In the genomic region with DNA sequence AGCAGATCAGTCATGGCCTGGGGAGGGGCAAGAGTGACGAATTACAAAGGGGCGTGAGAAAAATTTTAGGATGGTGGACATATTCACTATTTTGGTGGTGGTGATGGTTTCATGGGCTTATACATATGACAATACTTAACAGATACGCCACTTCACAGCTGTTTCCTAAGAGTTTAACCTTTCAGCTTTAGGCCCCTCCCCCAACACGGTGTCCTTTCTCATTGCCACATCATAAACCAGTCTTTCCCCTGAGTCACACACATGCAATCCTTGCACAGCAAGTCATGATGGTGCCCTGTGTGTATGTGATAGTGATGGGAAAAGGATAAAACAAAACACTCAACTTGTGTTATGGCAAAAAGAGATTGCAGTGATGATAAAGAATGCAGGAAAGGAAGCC, we compare ENCODE assay signal across 10 cellular contexts. TPM values are rescaled to one million over a fixed set of nuclear protein-coding genes. Genes with fewer than 3 reads are reported as not detected.
DNase-seq lines count a peak whose midpoint lies in the region; ATAC-seq and TF ChIP-seq lines count a peak whose summit lies in the region.
"Had no signal": no experiment of that assay in that cellular context is flagged by ENCODE, and none has a peak within 500 bp of the region (broad histone marks: within the 10 kb centered on the region; RNA-seq: fewer than 3 reads in every experiment).

No MANE protein-coding gene starts in this region.

- no peak overlapping the region for H3K18ac ChIP-seq in neuronal stem cell (ENCODE audit: low read length)

- no peak overlapping the region for H2BK120ac ChIP-seq in neuronal stem cell (ENCODE audit: low read depth, low read length)

- no peaks in the 10 kb centered on the region for H3K36me3 ChIP-seq in neuronal stem cell (replicated peaks in 1 of 2; ENCODE audit: control insufficient read depth in 2 of 2, insufficient read depth in 2 of 2, low read length in 2 of 2)

- no peaks in the 10 kb centered on the region for H3K36me3 Mint-ChIP-seq in activated T-cell treated with anti-CD3 and anti-CD28 coated beads, Interleukin-2, amount 50 U/mL, for 4 hours (ENCODE audit: insufficient read depth)
- peaks cover under 1% of the 10 kb centered on the region for H3K36me3 Mint-ChIP-seq in stimulated activated effector memory CD8-positive, alpha-beta T cell treated with anti-CD3 and anti-CD28 coated beads, Interleukin-12 subunit alpha, Interleukin-12 subunit beta, amount 100 ng/mL, for 72 hours

- peak; percentile 91 to 95 for ATAC-seq in activated T-cell treated with anti-CD3 and anti-CD28 coated beads, Interleukin-2, amount 50 U/mL, for 4 hours
- ATAC-seq in SK-N-SH treated with all-trans-retinoic acid at 6 μM for 48 hours (peak; percentile 81), HG03354 (IDR thresholded peaks at IDR 0.05; ENCODE audit: poor library complexity, severe bottlenecking, unreplicated experiment) (no peak)
- ATAC-seq in stimulated activated effector memory CD8-positive, alpha-beta T cell treated with anti-CD3 and anti-CD28 coated beads, Interleukin-12 subunit alpha, Interleukin-12 subunit beta, amount 100 ng/mL, for 72 hours, result peak; percentile 85

- H4K91ac ChIP-seq in neuronal stem cell (ENCODE audit: low read depth, low read length, poor library complexity), result no peak overlapping the region

- H2BK5ac ChIP-seq in neuronal stem cell (ENCODE audit: low read length), result no peak overlapping the region

- H3K23ac ChIP-seq in neuronal stem cell (ENCODE audit: low read depth, low read length, poor library complexity), result no peak overlapping the region

- no peak overlapping the region for H3K9ac ChIP-seq in neuronal stem cell (ENCODE audit: low read depth, low read length, poor library complexity)

- no peak overlapping the region for H3K27ac Mint-ChIP-seq in stimulated activated effector memory CD8-positive, alpha-beta T cell treated with anti-CD3 and anti-CD28 coated beads, Interleukin-12 subunit alpha, Interleukin-12 subunit beta, amount 100 ng/mL, for 72 hours

- peaks cover 0 to 3% of the 10 kb centered on the region in 2 donors for H3K4me1 ChIP-seq in neuronal stem cell (ENCODE audit: control insufficient read depth in 2 of 2, insufficient read depth in 1 of 2, low read depth in 1 of 2, low read length in 2 of 2)

- H2AFZ ChIP-seq in neuronal stem cell (ENCODE audit: low read length), result no peak overlapping the region

- no peak overlapping the region for H3K4me2 ChIP-seq in neuronal stem cell (ENCODE audit: insufficient read depth, low read length, poor library complexity, severe bottlenecking)

- peak; percentile 26 for DNase-seq in activated T-cell treated with anti-CD3 and anti-CD28 coated beads, Interleukin-2, amount 50 U/mL, for 4 hours
- DNase-seq in activated T-cell treated with anti-CD3 and anti-CD28 coated beads, Interleukin-2, amount 50 U/mL, for 1 hour, result no peak
- DNase-seq in foreskin fibroblast (peak; percentile 98 to 99), neuronal stem cell (ENCODE audit: low spot score) (no peak), T-helper 1 cell (no peak)
- no peak for DNase-seq in stimulated activated effector memory CD8-positive, alpha-beta T cell treated with anti-CD3 and anti-CD28 coated beads, Interleukin-12 subunit alpha, Interleukin-12 subunit beta, amount 100 ng/mL, for 72 hours (ENCODE audit: low spot score in 2 of 2)
- DNase-seq: caudate nucleus, midbrain had no signal

- H2BK15ac ChIP-seq in neuronal stem cell (ENCODE audit: low read length), result no peak overlapping the region

- H3K14ac ChIP-seq in neuronal stem cell (ENCODE audit: low read length), result no peak overlapping the region

- no peak overlapping the region for H3K27ac ChIP-seq in neuronal stem cell (replicated peaks; ENCODE audit: low read length)

- H3K79me1 ChIP-seq in neuronal stem cell (ENCODE audit: low read depth, low read length), result no peaks in the 10 kb centered on the region

- no CpG with 5 or more reads among the region's 4 CpGs for WGBS in neuronal stem cell (ENCODE audit: extremely low coverage in 2 of 2, insufficient read length in 2 of 2, insufficient replicate concordance in 1 of 2), 2 donors

- no peak overlapping the region for H2AK5ac ChIP-seq in neuronal stem cell (ENCODE audit: low read depth, low read length)

- peaks cover 2% of the 10 kb centered on the region for H3K27me3 Mint-ChIP-seq in activated T-cell treated with anti-CD3 and anti-CD28 coated beads, Interleukin-2, amount 50 U/mL, for 4 hours (ENCODE audit: low read depth)

- H2BK12ac ChIP-seq in neuronal stem cell (ENCODE audit: low read length), result no peak overlapping the region

- no peak overlapping the region for H3K4me3 Mint-ChIP-seq in activated T-cell treated with anti-CD3 and anti-CD28 coated beads, Interleukin-2, amount 50 U/mL, for 4 hours
- H3K4me3 Mint-ChIP-seq in stimulated activated effector memory CD8-positive, alpha-beta T cell treated with anti-CD3 and anti-CD28 coated beads, Interleukin-12 subunit alpha, Interleukin-12 subunit beta, amount 100 ng/mL, for 72 hours, result no peak overlapping the region

- H3K4me1 Mint-ChIP-seq in activated T-cell treated with anti-CD3 and anti-CD28 coated beads, Interleukin-2, amount 50 U/mL, for 4 hours (ENCODE audit: low read depth), result no peaks in the 10 kb centered on the region
- H3K4me1 Mint-ChIP-seq in stimulated activated effector memory CD8-positive, alpha-beta T cell treated with anti-CD3 and anti-CD28 coated beads, Interleukin-12 subunit alpha, Interleukin-12 subunit beta, amount 100 ng/mL, for 72 hours, result peaks cover 7% of the 10 kb centered on the region

- H3K4me3 ChIP-seq in foreskin fibroblast (ENCODE audit: low read depth in 1 of 2, low read length in 2 of 2) (no peak overlapping the region), neuronal stem cell (ENCODE audit: low read length in 2 of 2) (no peak overlapping the region)

- H4K8ac ChIP-seq in neuronal stem cell (ENCODE audit: low read depth, low read length), result no peak overlapping the region

- peaks cover 15% of the 10 kb centered on the region for H3K9me3 Mint-ChIP-seq in activated T-cell treated with anti-CD3 and anti-CD28 coated beads, Interleukin-2, amount 50 U/mL, for 4 hours
- H3K9me3 Mint-ChIP-seq in stimulated activated effector memory CD8-positive, alpha-beta T cell treated with anti-CD3 and anti-CD28 coated beads, Interleukin-12 subunit alpha, Interleukin-12 subunit beta, amount 100 ng/mL, for 72 hours, result peaks cover 10% of the 10 kb centered on the region

- H3K4ac ChIP-seq in neuronal stem cell (ENCODE audit: low read length), result no peak overlapping the region

- no peaks in the 10 kb centered on the region for H3K27me3 ChIP-seq in neuronal stem cell (ENCODE audit: control insufficient read depth in 3 of 3, insufficient read depth in 3 of 3, low read depth in 1 of 3, low read length in 3 of 3)

- no peak for TF ChIP-seq CTCF in foreskin fibroblast (IDR thresholded peaks at IDR 0.05; ENCODE audit: low read depth, low read length)

- no peaks in the 10 kb centered on the region for H3K9me3 ChIP-seq in neuronal stem cell (replicated peaks in 1 of 2; ENCODE audit: control insufficient read depth in 2 of 2, insufficient read depth in 1 of 2, low read depth in 1 of 2, low read length in 2 of 2)

TF ChIP-seq in SK-N-SH treated with all-trans-retinoic acid at 6 μM for 48 hours, 23 proteins besides CTCF, POLR2A, EP300 and RAD21:
- no peak for TF ChIP-seq ISL1 (CRISPR knock-in tag; IDR thresholded peaks at IDR 0.05)
- TF ChIP-seq GLIS3 (CRISPR knock-in tag; IDR thresholded peaks at IDR 0.05), result no peak
- TF ChIP-seq, protein P1, sequence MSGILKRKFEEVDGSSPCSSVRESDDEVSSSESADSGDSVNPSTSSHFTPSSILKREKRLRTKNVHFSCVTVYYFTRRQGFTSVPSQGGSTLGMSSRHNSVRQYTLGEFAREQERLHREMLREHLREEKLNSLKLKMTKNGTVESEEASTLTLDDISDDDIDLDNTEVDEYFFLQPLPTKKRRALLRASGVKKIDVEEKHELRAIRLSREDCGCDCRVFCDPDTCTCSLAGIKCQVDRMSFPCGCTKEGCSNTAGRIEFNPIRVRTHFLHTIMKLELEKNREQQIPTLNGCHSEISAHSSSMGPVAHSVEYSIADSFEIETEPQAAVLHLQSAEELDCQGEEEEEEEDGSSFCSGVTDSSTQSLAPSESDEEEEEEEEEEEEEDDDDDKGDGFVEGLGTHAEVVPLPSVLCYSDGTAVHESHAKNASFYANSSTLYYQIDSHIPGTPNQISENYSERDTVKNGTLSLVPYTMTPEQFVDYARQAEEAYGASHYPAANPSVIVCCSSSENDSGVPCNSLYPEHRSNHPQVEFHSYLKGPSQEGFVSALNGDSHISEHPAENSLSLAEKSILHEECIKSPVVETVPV (CRISPR knock-in tag; IDR thresholded peaks at IDR 0.05), result no peak
- no peak for TF ChIP-seq PPARA (CRISPR knock-in tag; IDR thresholded peaks at IDR 0.05; ENCODE audit: borderline replicate concordance)
- no peak for TF ChIP-seq TOX (CRISPR knock-in tag; IDR thresholded peaks at IDR 0.05; ENCODE audit: borderline replicate concordance)
- TF ChIP-seq, protein P2, sequence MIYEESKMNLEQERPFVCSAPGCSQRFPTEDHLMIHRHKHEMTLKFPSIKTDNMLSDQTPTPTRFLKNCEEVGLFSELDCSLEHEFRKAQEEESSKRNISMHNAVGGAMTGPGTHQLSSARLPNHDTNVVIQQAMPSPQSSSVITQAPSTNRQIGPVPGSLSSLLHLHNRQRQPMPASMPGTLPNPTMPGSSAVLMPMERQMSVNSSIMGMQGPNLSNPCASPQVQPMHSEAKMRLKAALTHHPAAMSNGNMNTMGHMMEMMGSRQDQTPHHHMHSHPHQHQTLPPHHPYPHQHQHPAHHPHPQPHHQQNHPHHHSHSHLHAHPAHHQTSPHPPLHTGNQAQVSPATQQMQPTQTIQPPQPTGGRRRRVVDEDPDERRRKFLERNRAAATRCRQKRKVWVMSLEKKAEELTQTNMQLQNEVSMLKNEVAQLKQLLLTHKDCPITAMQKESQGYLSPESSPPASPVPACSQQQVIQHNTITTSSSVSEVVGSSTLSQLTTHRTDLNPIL (CRISPR knock-in tag; IDR thresholded peaks at IDR 0.05; ENCODE audit: low read depth), result no peak
- TF ChIP-seq ZC3H10 (CRISPR knock-in tag; IDR thresholded peaks at IDR 0.05), result no peak
- TF ChIP-seq ZFP3 (CRISPR knock-in tag; IDR thresholded peaks at IDR 0.05), result no peak
- TF ChIP-seq BACH2 (CRISPR knock-in tag; IDR thresholded peaks at IDR 0.05; ENCODE audit: borderline replicate concordance), result no peak
- no peak for TF ChIP-seq ZNF70 (CRISPR knock-in tag; IDR thresholded peaks at IDR 0.05)
- TF ChIP-seq OSR1 (CRISPR knock-in tag; IDR thresholded peaks at IDR 0.05), result no peak

RNA-seq across cellular contexts. Expression of gene IL1R1, which starts 47.6 kb away (rescaled TPM):
- 10 to 100 TPM; 19.6 to 33.5 (median 21.3) TPM for total RNA-seq in activated T-cell treated with anti-CD3 and anti-CD28 coated beads, Interleukin-2, amount 50 U/mL, for 4 hours
- 0.32 TPM for polyA plus RNA-seq in neuronal stem cell (2013, experiment 1 of 2)
- 0.25 TPM for polyA plus RNA-seq in neuronal stem cell (2013, experiment 2 of 2)

Comparison
In these comparisons a context has a peak if more than half of its experiments do, and no peak if none do; other contexts are left out.
1. DNase-seq: peak in activated T-cell treated with anti-CD3 and anti-CD28 coated beads, Interleukin-2, amount 50 U/mL, for 4 hours (single experiment) and foreskin fibroblast (2 of 2); none in activated T-cell treated with anti-CD3 and anti-CD28 coated beads, Interleukin-2, amount 50 U/mL, for 1 hour (single experiment), stimulated activated effector memory CD8-positive, alpha-beta T cell treated with anti-CD3 and anti-CD28 coated beads, Interleukin-12 subunit alpha, Interleukin-12 subunit beta, amount 100 ng/mL, for 72 hours (0 of 2), neuronal stem cell (single experiment) and T-helper 1 cell (0 of 5).